8 cellular contexts compared by ENCODE assay signal in the genomic region with DNA sequence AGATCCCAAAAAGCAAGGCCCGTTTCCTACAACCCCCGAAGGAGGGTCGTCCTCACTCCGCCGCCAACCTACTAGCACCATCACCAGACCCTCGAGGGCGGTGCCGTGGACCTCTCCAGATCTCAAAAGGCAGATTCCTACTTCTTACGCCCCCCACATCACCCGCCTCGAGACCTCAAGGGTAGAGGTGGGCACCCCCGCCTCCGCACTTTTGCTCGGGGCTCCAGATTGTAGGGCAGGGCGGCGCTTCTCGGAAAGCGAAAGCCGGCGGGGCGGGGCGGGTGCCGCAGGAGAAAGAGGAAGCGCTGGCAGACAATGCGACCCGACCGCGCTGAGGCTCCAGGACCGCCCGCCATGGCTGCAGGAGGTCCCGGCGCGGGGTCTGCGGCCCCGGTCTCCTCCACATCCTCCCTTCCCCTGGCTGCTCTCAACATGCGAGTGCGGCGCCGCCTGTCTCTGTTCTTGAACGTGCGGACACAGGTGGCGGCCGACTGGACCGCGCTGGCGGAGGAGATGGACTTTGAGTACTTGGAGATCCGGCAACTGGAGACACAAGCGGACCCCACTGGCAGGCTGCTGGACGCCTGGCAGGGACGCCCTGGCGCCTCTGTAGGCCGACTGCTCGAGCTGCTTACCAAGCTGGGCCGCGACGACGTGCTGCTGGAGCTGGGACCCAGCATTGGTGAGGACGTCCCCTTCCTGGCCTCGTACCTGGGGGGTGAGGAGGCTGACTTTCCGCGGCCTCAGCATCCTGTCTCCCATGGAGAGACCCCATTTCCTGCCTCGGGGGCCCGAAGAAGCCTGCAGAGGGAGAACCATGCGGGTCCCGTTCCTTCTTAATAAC. TPM values are rescaled to one million over a fixed set of nuclear protein-coding genes. Genes with fewer than 3 reads are reported as not detected.
A peak's percentile ranks its signal among the peaks of the same experiment; 100 is the strongest.
DNase-seq lines count a peak whose midpoint lies in the region; ATAC-seq and TF ChIP-seq lines count a peak whose summit lies in the region.

A gene (plus strand): TSS at position 315 of the 844 bp plus-strand sequence. CDS start 40 bp downstream, at position 355.

- H3K36me3 ChIP-seq in OCI-LY3 (replicated peaks; ENCODE audit: low read depth, low read length), result peaks cover 38% of the 10 kb centered on the region
- H3K36me3 ChIP-seq in mucosa of descending colon (ENCODE audit: low read depth), result no peaks in the 10 kb centered on the region

- H3K4me3 ChIP-seq in OCI-LY3 (ENCODE audit: low read length) (peak within 1 kb of the TSS; percentile 87), epithelial cell of esophagus (ENCODE audit: low read length) (peak within 1 kb of the TSS; percentile 82), mucosa of descending colon (peak within 1 kb of the TSS; percentile 85)

- peaks cover 8% of the 10 kb centered on the region; the same call in 1 of the 2 replicates for H4K20me1 ChIP-seq in OCI-LY3 (ENCODE audit: insufficient read depth, low read length)

- peaks cover 54% of the 10 kb centered on the region for H3K79me2 ChIP-seq in OCI-LY3 (ENCODE audit: low read length)

- no peaks in the 10 kb centered on the region for H3K27me3 ChIP-seq in OCI-LY3 (ENCODE audit: low read depth, low read length)

- H3K4me1 ChIP-seq in OCI-LY3 (ENCODE audit: low read length) (peaks cover 31% of the 10 kb centered on the region), mucosa of descending colon (ENCODE audit: low read depth) (peaks cover 29% of the 10 kb centered on the region)

- H3K4me2 ChIP-seq in OCI-LY3 (ENCODE audit: low read length), result peak within 1 kb of the TSS; percentile 91

- intact Hi-C loops in mucosa of descending colon (cut with DNase I, micrococcal nuclease), result loop anchor here in 1 of 2 donors (10.0 kb wide), 1 partner anchor 94 kb away; no protein-coding TSS in a partner anchor

- H3K9me3 ChIP-seq in OCI-LY3 (ENCODE audit: insufficient read depth, low read length), result no peaks in the 10 kb centered on the region
- H3K9me3 ChIP-seq in mucosa of descending colon, result no peaks in the 10 kb centered on the region

- peak; percentile 40 for ATAC-seq in HG03066 (IDR thresholded peaks at IDR 0.05; ENCODE audit: low read depth, unreplicated experiment)
- ATAC-seq in mucosa of descending colon, result peak; percentile 70

- DNase-seq in NCI-H2081 (lab: John Stamatoyannopoulos, UW), result peak; percentile 40 to 56
- no peak for DNase-seq in NCI-H2081 treated with DMSO at 0.1 percent for 48 hours (lab: John Stamatoyannopoulos, UW)
- peak; percentile 80 for DNase-seq in activated T-cell treated with anti-CD3 and anti-CD28 coated beads for 1 hour (ENCODE audit: low read depth)
- peak; percentile 62 for DNase-seq in epithelial cell of esophagus (ENCODE audit: low read depth)
- DNase-seq in mucosa of descending colon, result peak; percentile 92 to 95 (median 93)
- DNase-seq in stimulated activated CD8-positive, alpha-beta memory T cell treated with anti-CD3 and anti-CD28 coated beads, Interleukin-4, amount 100 ng/mL, for 1 hour (ENCODE audit: low read depth in 2 of 2, low spot score in 1 of 2), result peak; percentile 65 to 80

- H2AFZ ChIP-seq in OCI-LY3 (ENCODE audit: low read depth, low read length), result peak within 1 kb of the TSS; percentile 75

- TF ChIP-seq CTCF in OCI-LY3 (IDR thresholded peaks at IDR 0.05; ENCODE audit: low read depth, low read length), result no peak
- no peak for TF ChIP-seq CTCF in epithelial cell of esophagus (IDR thresholded peaks at IDR 0.05; ENCODE audit: insufficient read depth, low read depth, low read length, missing control alignments)
- no peak for TF ChIP-seq CTCF in mucosa of descending colon (IDR thresholded peaks at IDR 0.05)

- H3K27ac ChIP-seq in OCI-LY3 (ENCODE audit: low read length), result peak within 1 kb of the TSS; percentile 72

- peak within 1 kb of the TSS; percentile 94 for H3K9ac ChIP-seq in OCI-LY3 (ENCODE audit: low read length)

RNA-seq across cellular contexts. Expression of the gene that starts here (rescaled TPM):
- total RNA-seq in mucosa of descending colon, result 10 to 100 TPM; 39.5 to 81.7 (median 72.4) TPM
